In the genomic region with DNA sequence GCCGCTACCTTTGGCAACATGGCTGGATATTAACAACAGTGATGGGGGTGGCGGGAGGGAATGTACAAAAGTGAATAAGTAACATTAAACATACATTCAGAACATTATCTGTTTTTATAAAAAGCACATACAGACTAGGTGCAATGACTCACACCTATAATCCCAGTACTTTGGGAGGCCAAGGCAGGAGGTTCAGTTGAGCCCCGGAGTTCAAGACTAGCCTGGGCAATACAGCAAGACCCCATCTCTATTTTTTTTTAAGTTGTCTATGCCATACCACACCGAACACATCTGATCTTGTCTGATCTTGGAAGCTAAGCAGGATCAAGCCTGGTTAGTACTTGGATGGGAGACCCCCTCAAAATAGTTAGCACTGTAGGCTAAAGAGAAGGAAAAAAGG, we compare ENCODE assay signal across 1 cellular context.
A peak's percentile ranks its signal among the peaks of the same experiment; 100 is the strongest.
TF ChIP-seq lines count a peak whose summit lies in the region.

No MANE protein-coding gene starts in this region.

TF ChIP-seq in K562, 482 proteins besides CTCF, POLR2A, EP300 and RAD21:
- no peak for TF ChIP-seq ZNF311 (CRISPR knock-in tag; IDR thresholded peaks at IDR 0.05)
- peak; percentile 77 for TF ChIP-seq ZNF121 (CRISPR knock-in tag; conservative IDR thresholded peaks at IDR 0.05)
